In the genomic region with DNA sequence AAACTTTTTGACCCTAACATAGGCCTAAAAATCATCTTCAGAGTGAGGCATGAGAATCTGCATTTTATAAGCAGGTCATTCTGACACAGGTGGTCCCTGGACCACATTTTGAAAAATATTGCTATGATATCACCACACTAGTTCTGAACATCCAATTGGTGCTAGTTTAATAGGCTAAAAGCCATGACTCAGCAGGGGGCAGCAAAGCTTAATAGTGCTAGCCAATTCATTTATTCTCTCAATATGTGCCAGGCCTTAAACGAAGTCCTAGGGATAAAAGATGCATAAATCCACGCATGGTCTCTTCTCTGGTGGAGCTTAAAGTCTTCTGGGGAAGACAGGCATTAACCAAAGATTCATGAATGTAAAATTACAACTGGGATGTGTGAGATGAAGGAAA, we compare ENCODE assay signal across 1 cellular context.
TF ChIP-seq lines count a peak whose summit lies in the region.

No MANE protein-coding gene starts in this region.

TF ChIP-seq in K562, 482 proteins besides CTCF, POLR2A, EP300 and RAD21:
- TF ChIP-seq, protein P1, sequence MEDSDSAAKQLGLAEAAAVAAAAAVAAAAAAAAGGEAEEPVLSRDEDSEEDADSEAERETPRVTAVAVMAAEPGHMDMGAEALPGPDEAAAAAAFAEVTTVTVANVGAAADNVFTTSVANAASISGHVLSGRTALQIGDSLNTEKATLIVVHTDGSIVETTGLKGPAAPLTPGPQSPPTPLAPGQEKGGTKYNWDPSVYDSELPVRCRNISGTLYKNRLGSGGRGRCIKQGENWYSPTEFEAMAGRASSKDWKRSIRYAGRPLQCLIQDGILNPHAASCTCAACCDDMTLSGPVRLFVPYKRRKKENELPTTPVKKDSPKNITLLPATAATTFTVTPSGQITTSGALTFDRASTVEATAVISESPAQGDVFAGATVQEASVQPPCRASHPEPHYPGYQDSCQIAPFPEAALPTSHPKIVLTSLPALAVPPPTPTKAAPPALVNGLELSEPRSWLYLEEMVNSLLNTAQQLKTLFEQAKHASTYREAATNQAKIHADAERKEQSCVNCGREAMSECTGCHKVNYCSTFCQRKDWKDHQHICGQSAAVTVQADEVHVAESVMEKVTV (CRISPR knock-in tag; IDR thresholded peaks at IDR 0.05): peak; percentile 36; the same call in 1 of the 2 replicates
- TF ChIP-seq SMARCC2 (IDR thresholded peaks at IDR 0.05; ENCODE audit: low read depth): no peak
- TF ChIP-seq DMBX1 (CRISPR knock-in tag; IDR thresholded peaks at IDR 0.05; ENCODE audit: borderline replicate concordance): no peak
- TF ChIP-seq NFE2 (IDR thresholded peaks at IDR 0.05; ENCODE audit: low read depth): peak; percentile 39; the same call in 1 of the 2 replicates
- TF ChIP-seq SMC3 (conservative IDR thresholded peaks at IDR 0.05; ENCODE audit: insufficient read depth, low read depth, low read length): peak; percentile 37; the same call in 1 of the 2 replicates
- TF ChIP-seq ZNF316 (IDR thresholded peaks at IDR 0.05): peak; percentile 86
- peak; percentile 70 for TF ChIP-seq C11orf30 (IDR thresholded peaks at IDR 0.05; ENCODE audit: low read depth)
- no peak for TF ChIP-seq ZNF584 (CRISPR knock-in tag; IDR thresholded peaks at IDR 0.05; ENCODE audit: low read depth)
- TF ChIP-seq SMAD3 (CRISPR knock-in tag; conservative IDR thresholded peaks at IDR 0.05): no peak
- TF ChIP-seq MAFK (IDR thresholded peaks at IDR 0.05; ENCODE audit: low read length): peak; percentile 34; the same call in 1 of the 2 replicates
- no peak for TF ChIP-seq RBM34 (IDR thresholded peaks at IDR 0.05; ENCODE audit: borderline replicate concordance, insufficient read depth, low read length)
- no peak for TF ChIP-seq CHD2 (IDR thresholded peaks at IDR 0.05; ENCODE audit: low read depth, low read length)
- peak; percentile 68 for TF ChIP-seq ZNF24 (IDR thresholded peaks at IDR 0.05)
- TF ChIP-seq MAFG (tag; conservative IDR thresholded peaks at IDR 0.05): peak; percentile 70
- peak; percentile 54 for TF ChIP-seq MAFF (IDR thresholded peaks at IDR 0.05; ENCODE audit: low read length)
- no peak for TF ChIP-seq CBX1 (IDR thresholded peaks at IDR 0.05; ENCODE audit: low read depth)
